In the genomic region with DNA sequence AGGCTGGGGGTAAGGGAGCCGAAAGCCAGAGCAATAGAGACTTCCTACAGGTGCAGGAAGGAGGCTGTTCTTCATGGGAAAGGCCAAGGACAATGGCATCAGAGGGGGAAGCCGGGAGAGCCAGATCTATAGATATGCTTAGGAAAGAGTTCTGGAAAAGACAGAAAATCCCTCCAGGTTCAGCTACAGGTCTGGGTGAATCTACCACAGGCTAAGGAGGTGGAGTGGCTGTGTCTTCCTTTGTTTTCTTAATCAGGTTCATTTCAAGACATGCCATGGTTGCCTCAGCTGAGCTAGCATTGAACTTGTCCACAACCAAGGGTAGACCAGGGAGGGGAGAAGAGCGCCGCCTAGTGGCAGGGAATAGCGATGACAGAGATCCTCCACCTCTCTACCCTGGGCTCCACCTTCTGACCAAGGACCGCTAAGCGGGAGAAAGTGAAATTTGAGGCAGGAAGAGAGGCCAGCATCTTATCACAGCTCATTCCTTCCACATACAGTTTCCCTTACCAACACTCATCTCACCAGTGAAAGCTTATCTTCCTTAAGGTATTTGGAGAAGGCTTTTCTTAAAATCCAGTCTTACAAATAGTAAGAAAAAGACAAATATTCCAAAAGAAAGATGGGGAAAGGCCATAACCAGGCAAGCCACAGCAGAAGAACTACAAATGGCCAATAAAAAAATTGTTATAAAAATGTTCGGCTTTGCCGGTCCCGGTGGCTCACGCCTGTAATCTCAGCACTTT, we compare ENCODE assay signal across 1 cellular context.
TF ChIP-seq lines count a peak whose summit lies in the region.

No MANE protein-coding gene starts in this region.

TF ChIP-seq in H1, 55 proteins besides CTCF, POLR2A, EP300 and RAD21:
- TF ChIP-seq, protein P1, sequence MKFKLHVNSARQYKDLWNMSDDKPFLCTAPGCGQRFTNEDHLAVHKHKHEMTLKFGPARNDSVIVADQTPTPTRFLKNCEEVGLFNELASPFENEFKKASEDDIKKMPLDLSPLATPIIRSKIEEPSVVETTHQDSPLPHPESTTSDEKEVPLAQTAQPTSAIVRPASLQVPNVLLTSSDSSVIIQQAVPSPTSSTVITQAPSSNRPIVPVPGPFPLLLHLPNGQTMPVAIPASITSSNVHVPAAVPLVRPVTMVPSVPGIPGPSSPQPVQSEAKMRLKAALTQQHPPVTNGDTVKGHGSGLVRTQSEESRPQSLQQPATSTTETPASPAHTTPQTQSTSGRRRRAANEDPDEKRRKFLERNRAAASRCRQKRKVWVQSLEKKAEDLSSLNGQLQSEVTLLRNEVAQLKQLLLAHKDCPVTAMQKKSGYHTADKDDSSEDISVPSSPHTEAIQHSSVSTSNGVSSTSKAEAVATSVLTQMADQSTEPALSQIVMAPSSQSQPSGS (IDR thresholded peaks at IDR 0.05; ENCODE audit: low read length), result 0 out of 2 replicates have a peak, but pooled peaks have one; percentile 53
- no peak for TF ChIP-seq BCL11A (IDR thresholded peaks at IDR 0.05; ENCODE audit: low read depth in 2 of 2, low read length in 2 of 2)
- peak; percentile 65; the same call in 1 of the 2 replicates for TF ChIP-seq CREB1 (IDR thresholded peaks at IDR 0.05)
- no peak for TF ChIP-seq RBBP5 (IDR thresholded peaks at IDR 0.05; ENCODE audit: borderline replicate concordance, low read depth, low read length)
- TF ChIP-seq ZNF274 (IDR thresholded peaks at IDR 0.05; ENCODE audit: borderline replicate concordance, extremely low read depth, low read length), result no peak
- no peak for TF ChIP-seq RNF2 (IDR thresholded peaks at IDR 0.05; ENCODE audit: borderline replicate concordance, low read depth, low read length, missing control alignments, poor library complexity, severe bottlenecking)
- no peak for TF ChIP-seq BACH1 (IDR thresholded peaks at IDR 0.05; ENCODE audit: low read length)
- no peak for TF ChIP-seq HDAC6 (IDR thresholded peaks at IDR 0.05; ENCODE audit: low read depth, low read length)
- TF ChIP-seq YY1 (IDR thresholded peaks at IDR 0.05; ENCODE audit: low read depth, low read length), result 0 out of 2 replicates have a peak, but pooled peaks have one; percentile 23
TF ChIP-seq in H1: peak in this region for 3.
